In the genomic region with DNA sequence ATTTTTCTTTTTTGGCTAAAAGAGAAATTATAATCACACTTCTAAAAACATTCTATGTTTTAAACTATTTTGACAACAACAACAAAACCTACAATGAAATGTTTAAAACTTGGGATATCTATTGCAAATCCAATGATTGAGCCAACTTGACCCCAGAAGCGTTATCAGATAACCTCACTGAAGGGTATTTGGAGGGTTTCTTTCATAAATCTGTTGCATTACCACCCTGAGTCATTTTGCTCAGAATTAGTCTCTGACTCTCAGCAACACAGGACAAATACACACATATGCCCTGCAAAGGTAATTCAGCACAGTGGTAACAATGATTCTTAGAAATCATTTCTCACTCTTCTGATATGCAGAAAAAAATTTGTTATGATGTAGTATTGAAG, we compare ENCODE assay signal across 14 cellular contexts. TPM values are rescaled to one million over a fixed set of nuclear protein-coding genes. Genes with fewer than 3 reads are reported as not detected.
DNase-seq lines count a peak whose midpoint lies in the region; ATAC-seq and TF ChIP-seq lines count a peak whose summit lies in the region.
"Had no signal": no experiment of that assay in that cellular context is flagged by ENCODE, and none has a peak within 500 bp of the region (broad histone marks: within the 10 kb centered on the region; RNA-seq: fewer than 3 reads in every experiment).

No MANE protein-coding gene starts in this region.

- TF ChIP-seq CTCF in SK-N-SH (IDR thresholded peaks at IDR 0.05) (no peak), fibroblast of villous mesenchyme (IDR thresholded peaks at IDR 0.05; ENCODE audit: insufficient read depth, low read depth, low read length) (no peak)

- no peaks in the 10 kb centered on the region for H3K27me3 ChIP-seq in SK-N-SH (ENCODE audit: insufficient read depth)

- peaks cover 31% of the 10 kb centered on the region for H3F3A ChIP-seq in SK-N-SH (replicated peaks; ENCODE audit: insufficient read depth)

- TF ChIP-seq RAD21 in SK-N-SH (IDR thresholded peaks at IDR 0.05; ENCODE audit: low read length): no peak

- H3K9me2 ChIP-seq in SK-N-SH: no peaks in the 10 kb centered on the region

- H3K4me1 ChIP-seq in SK-N-SH (ENCODE audit: control insufficient read depth in 1 of 2, insufficient read depth in 2 of 2, low read depth in 1 of 2, low read length in 1 of 2): peaks cover 5 to 30% of the 10 kb centered on the region in 2 experiments

- peak overlapping the region; percentile 88 to 94 for H3K27ac ChIP-seq in SK-N-SH (ENCODE audit: low read depth in 2 of 2, low read length in 1 of 2)
- H3K27ac ChIP-seq in skin epidermis: peak overlapping the region in 17 of 21 experiments; percentile 3 to 91 (median 76)

- POLR2A ChIA-PET in SK-N-SH (lab: Yijun Ruan, JAX): no interaction called here

- peak overlapping the region; percentile 74 for H3K9ac ChIP-seq in SK-N-SH

- no peaks in the 10 kb centered on the region for H3K79me2 ChIP-seq in SK-N-SH (ENCODE audit: insufficient read depth)

- H3K4me3 ChIP-seq in SK-N-SH (ENCODE audit: low read depth in 2 of 2, low read length in 1 of 2): peak overlapping the region in 1 of 2 experiments; percentile 16; a peak in 2 of 4 replicates
- peak overlapping the region; percentile 22 for H3K4me3 ChIP-seq in fibroblast of villous mesenchyme (ENCODE audit: low read depth, low read length)
- H3K4me3 ChIP-seq in skin epidermis: no peak overlapping the region

- H2AFZ ChIP-seq in SK-N-SH (ENCODE audit: low read depth): peak overlapping the region; percentile 82

- no peaks in the 10 kb centered on the region for H4K20me1 ChIP-seq in SK-N-SH (ENCODE audit: insufficient read depth)

- H3K9me3 ChIP-seq in SK-N-SH: no peaks in the 10 kb centered on the region
- H3K9me3 ChIP-seq: Caco-2 had no signal

- no peaks in the 10 kb centered on the region for H3K36me3 ChIP-seq in SK-N-SH (replicated peaks in 1 of 2; ENCODE audit: control insufficient read depth in 1 of 2, insufficient read depth in 2 of 2, low read length in 1 of 2)

- 0 out of 4 replicates have a peak, but pooled peaks of 1 of the 2 experiments have one; percentile 6 for TF ChIP-seq EP300 in SK-N-SH (IDR thresholded peaks at IDR 0.05; ENCODE audit: borderline replicate concordance in 1 of 2, low read depth in 1 of 2, low read length in 1 of 2)

- CTCF ChIA-PET in SK-N-SH (lab: Yijun Ruan, JAX): interaction anchor here (1.3 kb wide), 1 partner anchor 41 kb away, joined by 3 read pairs; no protein-coding TSS in a partner anchor

- ATAC-seq in HG03045 (IDR thresholded peaks at IDR 0.05; ENCODE audit: unreplicated experiment): no peak
- no peak for ATAC-seq in GM21367 (IDR thresholded peaks at IDR 0.05; ENCODE audit: unreplicated experiment)
- ATAC-seq: activated CD4-positive, CD25-positive, alpha-beta regulatory T cell treated with anti-CD3 and anti-CD28 coated beads, Interleukin-2, amount 50 U/mL, for 24 hours; stimulated activated naive CD8-positive, alpha-beta T cell treated with anti-CD3 and anti-CD28 coated beads, Interleukin-15, amount 100 ng/mL, for 72 hours had no signal

- 15% methylated on average over 1 of the region's 1 CpG for WGBS in SK-N-SH (ENCODE audit: low lambda C conversion rate)

- peak overlapping the region; percentile 70 for H3K4me2 ChIP-seq in SK-N-SH

- DNase-seq in EL (peak; percentile 41), SK-N-SH (no peak), fibroblast of villous mesenchyme (ENCODE audit: low read depth) (peak; percentile 73), HCEC 1CT (no peak), NOMO-1 (lab: John Stamatoyannopoulos, UW; ENCODE audit: unreplicated experiment in 2 of 2) (no peak)
- DNase-seq: activated gamma-delta T cell; Caco-2; dorsolateral prefrontal cortex; NCI-H446 treated with DMSO at 0.1 percent for 48 hours; stimulated activated naive CD8-positive, alpha-beta T cell treated with anti-CD3 and anti-CD28 coated beads, Interleukin-15, amount 100 ng/mL, for 72 hours had no signal

TF ChIP-seq in SK-N-SH, 30 proteins besides CTCF, POLR2A, EP300 and RAD21:
- TF ChIP-seq GATA2 (CRISPR knock-in tag; IDR thresholded peaks at IDR 0.05) (no peak), TCF12 (IDR thresholded peaks at IDR 0.05) (peak; percentile 40), RCOR1 (IDR thresholded peaks at IDR 0.05; ENCODE audit: low read length) (no peak), JUND (IDR thresholded peaks at IDR 0.05) (peak; percentile 29; the same call in 1 of the 2 replicates), NFIC (IDR thresholded peaks at IDR 0.05; ENCODE audit: borderline replicate concordance) (peak; percentile 52; the same call in 1 of the 2 replicates), POLR2AphosphoS5 (IDR thresholded peaks at IDR 0.05; ENCODE audit: low read depth, low read length) (peak; percentile 25; the same call in 1 of the 2 replicates), FOSL2 (IDR thresholded peaks at IDR 0.05; ENCODE audit: borderline replicate concordance, low read depth) (peak; percentile 26; the same call in 1 of the 2 replicates), TAF1 (IDR thresholded peaks at IDR 0.05; ENCODE audit: borderline replicate concordance, low read depth, low read length) (no peak), SMC3 (IDR thresholded peaks at IDR 0.05; ENCODE audit: low read depth, low read length) (no peak), TEAD4 (IDR thresholded peaks at IDR 0.05; ENCODE audit: borderline replicate concordance, insufficient read depth) (no peak), RXRA (IDR thresholded peaks at IDR 0.05; ENCODE audit: borderline replicate concordance, low read depth) (peak; percentile 57; the same call in 1 of the 2 replicates), EZH2phosphoT487 (IDR thresholded peaks at IDR 0.05; ENCODE audit: borderline replicate concordance, low read depth) (no peak)

RNA-seq across cellular contexts. Expression of a gene that starts 2.3 kb away (rescaled TPM):
- polyA plus RNA-seq in SK-N-SH (2012; rRNA removed): 4.5 and 11.4 TPM in 2 replicates
- polyA plus RNA-seq in SK-N-SH (2012; cell fraction: cytosol; rRNA removed): 6.5 and 7.3 TPM in 2 replicates
- 13.4 and 14.1 TPM in 2 replicates for polyA plus RNA-seq in SK-N-SH (2012; cell fraction: nucleus; rRNA removed)
- 2,828 and 5,152 TPM in 2 replicates for total RNA-seq in fibroblast of villous mesenchyme

Comparison
In these comparisons a context has a peak if more than half of its experiments do, and no peak if none do; other contexts are left out.
1. DNase-seq: peak in EL (single experiment) and fibroblast of villous mesenchyme (single experiment); none in SK-N-SH (single experiment), HCEC 1CT (single experiment) and NOMO-1 (0 of 2).